Comparison of ENCODE assay signal across 24 cellular contexts in genomic region chr2:199381531-199381930, GRCh38.
"Had no signal": no experiment of that assay in that cellular context is flagged by ENCODE, and none has a peak within 500 bp of the region (broad histone marks: within the 10 kb centered on the region; RNA-seq: fewer than 3 reads in every experiment).

No MANE protein-coding gene starts in this region.

- H3K4me3 ChIP-seq: esophagus squamous epithelium, right lobe of liver, suprapubic skin, transverse colon, upper lobe of right lung, uterus had no signal

- DNase-seq: cortex of kidney; effector memory CD8-positive, alpha-beta T cell; erythroblast; esophagus squamous epithelium; head of caudate nucleus; mammary epithelial cell; mesendoderm; midbrain; naive thymus-derived CD4-positive, alpha-beta T cell; right lobe of liver; small intestine; stimulated activated CD4-positive, alpha-beta T cell treated with anti-CD3 and anti-CD28 coated beads, Interleukin-15, amount 100 ng/mL, for 24 hours; stimulated activated CD4-positive, alpha-beta T cell treated with anti-CD3 and anti-CD28 coated beads, Interleukin-2, amount 100 ng/mL, for 48 hours; stimulated activated naive CD4-positive, alpha-beta T cell; stimulated activated naive CD8-positive, alpha-beta T cell treated with anti-CD3 and anti-CD28 coated beads, Interleukin-15, amount 100 ng/mL, for 72 hours; transverse colon; upper lobe of right lung; uterus had no signal

- H3K27me3 ChIP-seq: esophagus squamous epithelium, right lobe of liver, suprapubic skin, transverse colon, upper lobe of right lung, uterus had no signal

- H3K9me3 ChIP-seq: esophagus squamous epithelium, neutrophil, right lobe of liver, suprapubic skin, transverse colon, upper lobe of right lung, uterus had no signal

- H3K4me1 Mint-ChIP-seq: naive thymus-derived CD4-positive, alpha-beta T cell; neural crest cell; stimulated activated naive CD8-positive, alpha-beta T cell treated with anti-CD3 and anti-CD28 coated beads, Interleukin-15, amount 100 ng/mL, for 72 hours had no signal

- H3K79me2 ChIP-seq: parathyroid adenoma had no signal

- H3K27ac ChIP-seq: esophagus squamous epithelium, neutrophil, parathyroid adenoma, right lobe of liver, suprapubic skin, transverse colon, upper lobe of right lung, uterus had no signal

- H3K36me3 ChIP-seq: esophagus squamous epithelium, neutrophil, right lobe of liver, suprapubic skin, upper lobe of right lung, uterus had no signal

- H2AFZ ChIP-seq: parathyroid adenoma had no signal

- H3K4me1 ChIP-seq: esophagus squamous epithelium, parathyroid adenoma, right lobe of liver, suprapubic skin, upper lobe of right lung, uterus had no signal

- H3K36me3 Mint-ChIP-seq: naive thymus-derived CD4-positive, alpha-beta T cell had no signal

- ATAC-seq: effector memory CD8-positive, alpha-beta T cell; left lobe of liver; naive thymus-derived CD4-positive, alpha-beta T cell; right lobe of liver; stimulated activated naive CD8-positive, alpha-beta T cell treated with anti-CD3 and anti-CD28 coated beads, Interleukin-15, amount 100 ng/mL, for 72 hours; upper lobe of right lung had no signal

- H3K27me3 Mint-ChIP-seq: effector memory CD8-positive, alpha-beta T cell; progenitor cell of endocrine pancreas had no signal

- H3K4me3 Mint-ChIP-seq: effector memory CD8-positive, alpha-beta T cell; naive thymus-derived CD4-positive, alpha-beta T cell; neural crest cell; stimulated activated naive CD8-positive, alpha-beta T cell treated with anti-CD3 and anti-CD28 coated beads, Interleukin-15, amount 100 ng/mL, for 72 hours had no signal

- H3K9ac ChIP-seq: parathyroid adenoma had no signal

- H3K9me3 Mint-ChIP-seq: neural crest cell; stimulated activated naive CD8-positive, alpha-beta T cell treated with anti-CD3 and anti-CD28 coated beads, Interleukin-15, amount 100 ng/mL, for 72 hours had no signal

- H3K27ac Mint-ChIP-seq: effector memory CD8-positive, alpha-beta T cell; naive thymus-derived CD4-positive, alpha-beta T cell; progenitor cell of endocrine pancreas; stimulated activated naive CD8-positive, alpha-beta T cell treated with anti-CD3 and anti-CD28 coated beads, Interleukin-15, amount 100 ng/mL, for 72 hours had no signal
